In the genomic region with DNA sequence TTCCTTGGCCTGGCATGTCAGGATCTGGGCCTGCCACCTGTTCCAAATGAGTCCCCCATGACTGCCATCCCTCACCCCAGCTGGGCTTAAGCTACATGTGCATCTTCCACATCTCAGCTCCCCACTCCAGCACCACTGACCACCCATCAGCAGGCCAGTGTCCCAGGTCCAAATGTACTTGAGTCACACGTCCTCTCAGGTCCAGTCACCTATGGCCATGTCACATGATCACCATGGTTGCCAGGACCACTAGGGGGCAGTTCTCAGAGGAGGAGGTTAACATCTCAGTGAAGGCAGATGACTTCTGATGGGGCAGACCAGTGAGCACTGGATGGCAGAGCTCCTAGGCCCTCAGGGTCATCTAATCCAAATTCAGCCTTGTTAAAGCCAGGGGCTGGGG, we compare ENCODE assay signal across 14 cellular contexts. TPM values are rescaled to one million over a fixed set of nuclear protein-coding genes. Genes with fewer than 3 reads are reported as not detected.
DNase-seq lines count a peak whose midpoint lies in the region; ATAC-seq and TF ChIP-seq lines count a peak whose summit lies in the region.
"Had no signal": no experiment of that assay in that cellular context is flagged by ENCODE, and none has a peak within 500 bp of the region (broad histone marks: within the 10 kb centered on the region; RNA-seq: fewer than 3 reads in every experiment).

No MANE protein-coding gene starts in this region.

- no peak overlapping the region for H3K4me3 ChIP-seq in LNCaP clone FGC (ENCODE audit: low read depth, low read length)
- no peak overlapping the region for H3K4me3 ChIP-seq in neuronal stem cell (ENCODE audit: low read length in 2 of 2)
- H3K4me3 ChIP-seq: hepatocyte, testis had no signal

- no peak overlapping the region for H2BK5ac ChIP-seq in neuronal stem cell (ENCODE audit: low read length)

- no peak overlapping the region for H4K91ac ChIP-seq in neuronal stem cell (ENCODE audit: low read depth, low read length, poor library complexity)

- no peak overlapping the region for H2AK5ac ChIP-seq in neuronal stem cell (ENCODE audit: low read depth, low read length)

- no peak overlapping the region for H3K27ac ChIP-seq in neuronal stem cell (replicated peaks; ENCODE audit: low read length)
- H3K27ac ChIP-seq: hepatocyte, testis had no signal

- H2BK12ac ChIP-seq in neuronal stem cell (ENCODE audit: low read length): no peak overlapping the region

- no peak overlapping the region for H3K4me2 ChIP-seq in neuronal stem cell (ENCODE audit: insufficient read depth, low read length, poor library complexity, severe bottlenecking)
- H3K4me2 ChIP-seq: hepatocyte had no signal

- H3K27me3 ChIP-seq in neuronal stem cell (ENCODE audit: control insufficient read depth in 3 of 3, insufficient read depth in 3 of 3, low read depth in 1 of 3, low read length in 3 of 3): peaks cover 0 to 16% (median 3%) of the 10 kb centered on the region in 3 experiments
- H3K27me3 ChIP-seq: hepatocyte, testis had no signal

- H3K18ac ChIP-seq in neuronal stem cell (ENCODE audit: low read length): no peak overlapping the region

- peak; percentile 24 for DNase-seq in DMS 273 (lab: John Stamatoyannopoulos, UW; ENCODE audit: unreplicated experiment)
- no peak for DNase-seq in DMS 273 treated with DMSO at 0.1 percent for 48 hours (lab: John Stamatoyannopoulos, UW)
- no peak for DNase-seq in LNCaP clone FGC (ENCODE audit: low read depth)
- DNase-seq in cerebellar cortex (ENCODE audit: low spot score): peak; percentile 21
- no peak for DNase-seq in neuronal stem cell (ENCODE audit: low spot score)
- DNase-seq in NCI-H1417 (lab: John Stamatoyannopoulos, UW): no peak
- DNase-seq: 8988T; NCI-H1930; stimulated activated CD4-positive, alpha-beta T cell treated with anti-CD3 and anti-CD28 coated beads, Interleukin-2, amount 100 ng/mL, for 24 hours; testis had no signal

- no peaks in the 10 kb centered on the region for H3K36me3 ChIP-seq in neuronal stem cell (replicated peaks in 1 of 2; ENCODE audit: control insufficient read depth in 2 of 2, insufficient read depth in 2 of 2, low read length in 2 of 2)

- H3K79me1 ChIP-seq in neuronal stem cell (ENCODE audit: low read depth, low read length): no peaks in the 10 kb centered on the region

- no CpG with 5 or more reads among the region's 1 CpG for WGBS in neuronal stem cell (ENCODE audit: extremely low coverage in 2 of 2, insufficient read length in 2 of 2, insufficient replicate concordance in 1 of 2), 2 donors

- no peak overlapping the region for H3K23ac ChIP-seq in neuronal stem cell (ENCODE audit: low read depth, low read length, poor library complexity)

- no peak overlapping the region for H3K14ac ChIP-seq in neuronal stem cell (ENCODE audit: low read length)

- no peaks in the 10 kb centered on the region for H3K9me3 ChIP-seq in neuronal stem cell (replicated peaks in 1 of 2; ENCODE audit: control insufficient read depth in 2 of 2, insufficient read depth in 1 of 2, low read depth in 1 of 2, low read length in 2 of 2)
- H3K9me3 ChIP-seq: testis had no signal

- H3K9ac ChIP-seq in neuronal stem cell (ENCODE audit: low read depth, low read length, poor library complexity): no peak overlapping the region

- H2BK120ac ChIP-seq in neuronal stem cell (ENCODE audit: low read depth, low read length): no peak overlapping the region

- H4K8ac ChIP-seq in neuronal stem cell (ENCODE audit: low read depth, low read length): no peak overlapping the region

- H3K4me1 ChIP-seq in neuronal stem cell (ENCODE audit: control insufficient read depth in 2 of 2, insufficient read depth in 1 of 2, low read depth in 1 of 2, low read length in 2 of 2): peaks cover 0 to 5% of the 10 kb centered on the region in 2 donors
- H3K4me1 ChIP-seq: testis had no signal

- H2AFZ ChIP-seq in neuronal stem cell (ENCODE audit: low read length): no peak overlapping the region
- H2AFZ ChIP-seq: hepatocyte had no signal

- H3K4ac ChIP-seq in neuronal stem cell (ENCODE audit: low read length): no peak overlapping the region

- ATAC-seq in HG03432 (IDR thresholded peaks at IDR 0.05; ENCODE audit: unreplicated experiment): no peak
- no peak for ATAC-seq in GM18519 (IDR thresholded peaks at IDR 0.05; ENCODE audit: low FRiP score, unreplicated experiment)
- ATAC-seq: natural killer cell treated with Interleukin-12 subunit alpha and Interleukin-12 subunit beta and Interleukin-15 and Interleukin-18, amount 100 ng/mL, for 72 hours had no signal

- TF ChIP-seq CTCF in LNCaP clone FGC (IDR thresholded peaks at IDR 0.05; ENCODE audit: control insufficient read depth, extremely low read depth, insufficient read depth): 0 out of 2 replicates have a peak, but pooled peaks have one; percentile 1

- H2BK15ac ChIP-seq in neuronal stem cell (ENCODE audit: low read length): peak overlapping the region; percentile 6

RNA-seq across cellular contexts. Expression of a gene that starts 41.9 kb away (rescaled TPM):
- polyA plus RNA-seq in neuronal stem cell (2013, experiment 1 of 2): 0.15 TPM
- polyA plus RNA-seq in neuronal stem cell (2013, experiment 2 of 2): 0.12 TPM

Comparison
In these comparisons a context has a peak if more than half of its experiments do, and no peak if none do; other contexts are left out.
1. DNase-seq: peak in DMS 273 (single experiment) and cerebellar cortex (single experiment); none in DMS 273 treated with DMSO at 0.1 percent for 48 hours (single experiment), LNCaP clone FGC (single experiment), neuronal stem cell (single experiment) and NCI-H1417 (0 of 3).